8 cellular contexts compared by ENCODE assay signal in genomic region chr1:144917154-144918026, GRCh38.
DNase-seq lines count a peak whose midpoint lies in the region; ATAC-seq, FAIRE-seq and TF ChIP-seq lines count a peak whose summit lies in the region.
"Not testable (repeated sequence)": the region's sequence is repeated elsewhere in the genome, so short reads cannot be mapped to it uniquely, and the experiment has no call there.

No MANE protein-coding gene starts in this region.

- H3K27ac Mint-ChIP-seq in activated CD8-positive, alpha-beta T cell treated with anti-CD3 and anti-CD28 coated beads for 36 hours; activated naive CD8-positive, alpha-beta T cell treated with anti-CD3 and anti-CD28 coated beads, Interleukin-2, amount 10 ng/mL, durations not matched to agents 7 days and 5 days: not testable (repeated sequence)

- CTCF ChIA-PET in activated CD8-positive, alpha-beta T cell treated with anti-CD3 and anti-CD28 coated beads for 36 hours (lab: Charles Lee), result not testable (repeated sequence)

- no CpG with 5 or more reads among the region's 8 CpGs for WGBS in right lobe of liver (ENCODE audit: insufficient coverage, low coverage, low lambda C conversion rate, missing lambda C conversion rate)
- WGBS in pancreas, 2 donors, result no CpG with 5 or more reads among the region's 8 CpGs

- H3K4me3 ChIP-seq in RWPE2 (ENCODE audit: severe bottlenecking); right lobe of liver; pancreas; upper lobe of right lung: not testable (repeated sequence)

- H3K36me3 ChIP-seq in RWPE2 (ENCODE audit: low read depth); right lobe of liver; pancreas; upper lobe of right lung: not testable (repeated sequence)

- DNase-seq in RWPE2 (ENCODE audit: low spot score); activated CD8-positive, alpha-beta T cell treated with anti-CD3 and anti-CD28 coated beads for 36 hours; activated naive CD8-positive, alpha-beta T cell treated with anti-CD3 and anti-CD28 coated beads, Interleukin-2, amount 10 ng/mL, durations not matched to agents 7 days and 5 days; Right ventricle myocardium inferior (ENCODE audit: missing footprints); right lobe of liver; pancreas; upper lobe of right lung: not testable (repeated sequence)

- H3K27me3 ChIP-seq in RWPE2 (ENCODE audit: insufficient read depth, poor library complexity, severe bottlenecking); right lobe of liver; pancreas; upper lobe of right lung: not testable (repeated sequence)

- not testable (repeated sequence) for H3K4me1 Mint-ChIP-seq in activated CD8-positive, alpha-beta T cell treated with anti-CD3 and anti-CD28 coated beads for 36 hours (ENCODE audit: low read depth); activated naive CD8-positive, alpha-beta T cell treated with anti-CD3 and anti-CD28 coated beads, Interleukin-2, amount 10 ng/mL, durations not matched to agents 7 days and 5 days

- not testable (repeated sequence) for H3K27ac ChIP-seq in RWPE2 (ENCODE audit: poor library complexity, severe bottlenecking); right lobe of liver; pancreas; upper lobe of right lung

- H3K27me3 Mint-ChIP-seq in activated CD8-positive, alpha-beta T cell treated with anti-CD3 and anti-CD28 coated beads for 36 hours; activated naive CD8-positive, alpha-beta T cell treated with anti-CD3 and anti-CD28 coated beads, Interleukin-2, amount 10 ng/mL, durations not matched to agents 7 days and 5 days: not testable (repeated sequence)

- TF ChIP-seq POLR2A in right lobe of liver (IDR thresholded peaks at IDR 0.05), result not testable (repeated sequence)

- FAIRE-seq in pancreas (lab: Jason Lieb, UNC), result not testable (repeated sequence)

- ATAC-seq in GM18511 (IDR thresholded peaks at IDR 0.05; ENCODE audit: unreplicated experiment) (peak; percentile 59), RWPE2 (ENCODE audit: low read depth) (peak; percentile 84), Right ventricle myocardium inferior (peak; percentile 58), right lobe of liver (peak; percentile 76 to 83 (median 80)), pancreas (peak in 3 of 4 donors; percentile 40 to 75 (median 73)), upper lobe of right lung (peak; percentile 90)
- peak; percentile 78 for ATAC-seq in activated CD8-positive, alpha-beta T cell treated with anti-CD3 and anti-CD28 coated beads for 36 hours
- ATAC-seq in activated naive CD8-positive, alpha-beta T cell treated with anti-CD3 and anti-CD28 coated beads, Interleukin-2, amount 10 ng/mL, durations not matched to agents 7 days and 5 days (ENCODE audit: low read depth), result peak; percentile 51

- POLR2A ChIA-PET in activated CD8-positive, alpha-beta T cell treated with anti-CD3 and anti-CD28 coated beads for 36 hours (lab: Charles Lee); activated naive CD8-positive, alpha-beta T cell treated with anti-CD3 and anti-CD28 coated beads, Interleukin-2, amount 10 ng/mL, durations not matched to agents 7 days and 5 days (lab: Charles Lee): not testable (repeated sequence)

- not testable (repeated sequence) for H3K4me3 Mint-ChIP-seq in activated CD8-positive, alpha-beta T cell treated with anti-CD3 and anti-CD28 coated beads for 36 hours; activated naive CD8-positive, alpha-beta T cell treated with anti-CD3 and anti-CD28 coated beads, Interleukin-2, amount 10 ng/mL, durations not matched to agents 7 days and 5 days

- TF ChIP-seq CTCF in RWPE2 (IDR thresholded peaks at IDR 0.05; ENCODE audit: poor library complexity, severe bottlenecking); activated CD8-positive, alpha-beta T cell treated with anti-CD3 and anti-CD28 coated beads for 36 hours (IDR thresholded peaks at IDR 0.05); right lobe of liver (IDR thresholded peaks at IDR 0.05); pancreas (IDR thresholded peaks at IDR 0.05); upper lobe of right lung (IDR thresholded peaks at IDR 0.05): not testable (repeated sequence)

- not testable (repeated sequence) for H3K4me1 ChIP-seq in RWPE2 (ENCODE audit: insufficient read depth, poor library complexity, severe bottlenecking); right lobe of liver; pancreas; upper lobe of right lung

- not testable (repeated sequence) for H3K9me3 Mint-ChIP-seq in activated CD8-positive, alpha-beta T cell treated with anti-CD3 and anti-CD28 coated beads for 36 hours; activated naive CD8-positive, alpha-beta T cell treated with anti-CD3 and anti-CD28 coated beads, Interleukin-2, amount 10 ng/mL, durations not matched to agents 7 days and 5 days

- H3K9me3 ChIP-seq in RWPE2 (ENCODE audit: severe bottlenecking); right lobe of liver; pancreas; upper lobe of right lung: not testable (repeated sequence)

- intact Hi-C loops in activated CD8-positive, alpha-beta T cell treated with anti-CD3 and anti-CD28 coated beads for 36 hours (cut with micrococcal nuclease); Right ventricle myocardium inferior (cut with DNase I); right lobe of liver (cut with DNase I); pancreas (cut with DNase I); upper lobe of right lung (cut with DNase I): not testable (repeated sequence)

- H3K36me3 Mint-ChIP-seq in activated CD8-positive, alpha-beta T cell treated with anti-CD3 and anti-CD28 coated beads for 36 hours (ENCODE audit: low read depth); activated naive CD8-positive, alpha-beta T cell treated with anti-CD3 and anti-CD28 coated beads, Interleukin-2, amount 10 ng/mL, durations not matched to agents 7 days and 5 days: not testable (repeated sequence)
